14 cellular contexts compared by ENCODE assay signal in the genomic region with DNA sequence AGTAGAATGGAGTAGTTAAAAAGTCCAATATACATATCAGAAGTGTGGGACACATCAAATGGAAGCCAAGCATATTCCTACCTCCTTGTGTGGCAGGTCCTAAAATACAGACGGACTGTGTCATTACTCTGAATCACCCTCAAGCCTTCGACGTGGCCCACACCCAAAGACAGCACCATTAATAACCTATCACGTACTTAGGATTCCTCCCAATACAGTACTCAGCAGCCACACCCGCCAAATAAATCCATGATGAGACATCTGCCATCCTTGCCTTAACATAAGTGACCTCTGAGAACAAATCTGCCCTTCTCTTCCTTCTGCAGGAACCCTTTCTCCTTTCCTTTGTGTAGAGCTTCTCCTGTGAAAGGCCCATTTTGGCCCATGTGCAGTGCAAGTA. TPM values are rescaled to one million over a fixed set of nuclear protein-coding genes. Genes with fewer than 3 reads are reported as not detected.
DNase-seq lines count a peak whose midpoint lies in the region; ATAC-seq and TF ChIP-seq lines count a peak whose summit lies in the region.
"Had no signal": no experiment of that assay in that cellular context is flagged by ENCODE, and none has a peak within 500 bp of the region (broad histone marks: within the 10 kb centered on the region; RNA-seq: fewer than 3 reads in every experiment).

No MANE protein-coding gene starts in this region.

- H3K27ac Mint-ChIP-seq in mesothelial cell of epicardium, result peak overlapping the region; percentile 78
- H3K27ac Mint-ChIP-seq in activated T-helper 2 cell treated with anti-CD3 and anti-CD28 coated beads, Interferon-gamma antibody, Interleukin-2, Interleukin-4, amounts not matched to agents 10 μg/mL and 5 μg/mL and 100 μg/mL, durations not matched to agents 14 hours and 24 hours and 36 hours, result no peak overlapping the region

- CTCF ChIA-PET in mammary epithelial cell (lab: Charles Lee; ENCODE audit: low non-redundant PET), result no interaction called here

- H3K4me1 ChIP-seq in mammary epithelial cell (ENCODE audit: insufficient read depth, low read length), result peaks cover 41% of the 10 kb centered on the region

- peaks cover 1% of the 10 kb centered on the region for H4K20me1 ChIP-seq in mammary epithelial cell (ENCODE audit: insufficient read depth, low read length)

- H3K4me3 ChIP-seq in mammary epithelial cell (replicated peaks in 1 of 3; ENCODE audit: insufficient read depth in 1 of 3, low read depth in 2 of 3, low read length in 3 of 3), result no peak overlapping the region

- no peak for TF ChIP-seq CTCF in mammary epithelial cell (conservative IDR thresholded peaks at IDR 0.05 in 1 of 2, IDR thresholded peaks at IDR 0.05 in 1 of 2; ENCODE audit: extremely low read depth in 1 of 2, insufficient read depth in 1 of 2, low read depth in 1 of 2, low read length in 2 of 2)
- TF ChIP-seq CTCF in mesothelial cell of epicardium (IDR thresholded peaks at IDR 0.05; ENCODE audit: unreplicated experiment), result no peak

- peaks cover 35% of the 10 kb centered on the region for H3K4me1 Mint-ChIP-seq in mesothelial cell of epicardium
- H3K4me1 Mint-ChIP-seq in activated T-helper 2 cell treated with anti-CD3 and anti-CD28 coated beads, Interferon-gamma antibody, Interleukin-2, Interleukin-4, amounts not matched to agents 10 μg/mL and 5 μg/mL and 100 μg/mL, durations not matched to agents 14 hours and 24 hours and 36 hours (ENCODE audit: low read depth), result peaks cover 28% of the 10 kb centered on the region

- H3K36me3 Mint-ChIP-seq in mesothelial cell of epicardium, result peaks cover 22% of the 10 kb centered on the region
- H3K36me3 Mint-ChIP-seq in activated T-helper 2 cell treated with anti-CD3 and anti-CD28 coated beads, Interferon-gamma antibody, Interleukin-2, Interleukin-4, amounts not matched to agents 10 μg/mL and 5 μg/mL and 100 μg/mL, durations not matched to agents 14 hours and 24 hours and 36 hours (ENCODE audit: low read depth), result peaks cover 35% of the 10 kb centered on the region

- 28% methylated on average over 5 of the region's 5 CpGs for WGBS in mammary epithelial cell (ENCODE audit: low coverage, missing lambda C conversion rate)

- no peaks in the 10 kb centered on the region for H3K27me3 Mint-ChIP-seq in mesothelial cell of epicardium (ENCODE audit: low read depth)
- H3K27me3 Mint-ChIP-seq in activated T-helper 2 cell treated with anti-CD3 and anti-CD28 coated beads, Interferon-gamma antibody, Interleukin-2, Interleukin-4, amounts not matched to agents 10 μg/mL and 5 μg/mL and 100 μg/mL, durations not matched to agents 14 hours and 24 hours and 36 hours (ENCODE audit: low read depth), result no peaks in the 10 kb centered on the region
- H3K27me3 Mint-ChIP-seq: CD4-positive, alpha-beta memory T cell had no signal

- dilution Hi-C loops in mammary epithelial cell (cut with HindIII; ENCODE audit: low sequenced_read_pairs), result no loop called here

- H3K9ac ChIP-seq in mammary epithelial cell (ENCODE audit: insufficient read depth, low read length), result peak overlapping the region; percentile 9

- peaks cover 99% of the 10 kb centered on the region for H3K79me2 ChIP-seq in mammary epithelial cell (ENCODE audit: insufficient read depth, low read length)

- H3K4me3 Mint-ChIP-seq in mesothelial cell of epicardium, result no peak overlapping the region
- H3K4me3 Mint-ChIP-seq in activated T-helper 2 cell treated with anti-CD3 and anti-CD28 coated beads, Interferon-gamma antibody, Interleukin-2, Interleukin-4, amounts not matched to agents 10 μg/mL and 5 μg/mL and 100 μg/mL, durations not matched to agents 14 hours and 24 hours and 36 hours (ENCODE audit: low read depth), result no peak overlapping the region

- no peaks in the 10 kb centered on the region for H3K9me3 ChIP-seq in mammary epithelial cell (replicated peaks; ENCODE audit: insufficient read depth, low read length)

- intact Hi-C loops in mammary epithelial cell (cut with micrococcal nuclease), result loop anchor here (2.0 kb wide), 2 partner anchors 37 to 67 kb away; no protein-coding TSS in a partner anchor
- intact Hi-C loops in activated T-helper 2 cell treated with anti-CD3 and anti-CD28 coated beads, Interferon-gamma antibody, Interleukin-2, Interleukin-4, amounts not matched to agents 10 μg/mL and 5 μg/mL and 100 μg/mL, durations not matched to agents 14 hours and 24 hours and 36 hours (cut with micrococcal nuclease), result no loop called here

- BruUV-seq in mammary epithelial cell (replicated peaks; lab: Mats Ljungman, UMichigan), result no TSS peak

- peak overlapping the region; percentile 94 for H3K27ac ChIP-seq in mammary epithelial cell (ENCODE audit: insufficient read depth, low read depth, low read length)

- no peaks in the 10 kb centered on the region for H3K27me3 ChIP-seq in mammary epithelial cell (ENCODE audit: insufficient read depth, low read length)

- peak overlapping the region; percentile 43 for H3K4me2 ChIP-seq in mammary epithelial cell (ENCODE audit: insufficient read depth, low read depth, low read length)

- DNase-seq in AG08395 (ENCODE audit: low spot score) (peak; percentile 76), HS-5 (ENCODE audit: low read depth) (peak; percentile 88), mammary epithelial cell (peak; percentile 89), mesothelial cell of epicardium (ENCODE audit: low spot score in 2 of 2, unreplicated experiment in 2 of 2) (no peak), DMS153 treated with DMSO at 0.1 percent for 48 hours (lab: John Stamatoyannopoulos, UW; ENCODE audit: unreplicated experiment) (no peak), NCI-H2029 (lab: John Stamatoyannopoulos, UW) (no peak)
- no peak for DNase-seq in activated T-helper 2 cell treated with anti-CD3 and anti-CD28 coated beads, Interferon-gamma antibody, Interleukin-2, Interleukin-4, amounts not matched to agents 10 μg/mL and 5 μg/mL and 100 μg/mL, durations not matched to agents 14 hours and 24 hours and 36 hours (ENCODE audit: low spot score)
- DNase-seq: activated CD4-positive, CD25-positive, alpha-beta regulatory T cell treated with anti-CD3 and anti-CD28 coated beads, Interleukin-2, amount 50 U/mL, for 72 hours; activated gamma-delta T cell treated with Interleukin-2 at 50 U/mL for 16 hours; CD4-positive, alpha-beta memory T cell; NCI-H1436 treated with DMSO at 0.1 percent for 48 hours; OCI-M1; stimulated activated naive CD8-positive, alpha-beta T cell treated with anti-CD3 and anti-CD28 coated beads, Interleukin-15, Interleukin-2, amounts not matched to agents 100 U/mL and 50 U/mL, for 24 hours had no signal

- in situ Hi-C loops in mammary epithelial cell (cut with MboI; ENCODE audit: low sequenced_read_pairs in 2 of 2), result no loop called here

- H2AFZ ChIP-seq in mammary epithelial cell (ENCODE audit: low read depth, low read length), result no peak overlapping the region

- peaks cover 16% of the 10 kb centered on the region for H3K9me3 Mint-ChIP-seq in mesothelial cell of epicardium
- H3K9me3 Mint-ChIP-seq in activated T-helper 2 cell treated with anti-CD3 and anti-CD28 coated beads, Interferon-gamma antibody, Interleukin-2, Interleukin-4, amounts not matched to agents 10 μg/mL and 5 μg/mL and 100 μg/mL, durations not matched to agents 14 hours and 24 hours and 36 hours, result peaks cover 14% of the 10 kb centered on the region

- ATAC-seq in activated CD4-positive, CD25-positive, alpha-beta regulatory T cell treated with anti-CD3 and anti-CD28 coated beads, Interleukin-2, amount 50 U/mL, for 24 hours, result no peak
- ATAC-seq: stimulated activated naive CD8-positive, alpha-beta T cell treated with anti-CD3 and anti-CD28 coated beads, Interleukin-15, Interleukin-2, amounts not matched to agents 100 U/mL and 50 U/mL, for 24 hours had no signal

- H3K36me3 ChIP-seq in mammary epithelial cell (ENCODE audit: insufficient read depth, low read length), result no peaks in the 10 kb centered on the region

RNA-seq across cellular contexts. Expression of a gene that starts 38.8 kb away (rescaled TPM):
- 10 to 100 TPM; 60.8 to 93.0 TPM for total RNA-seq in mammary epithelial cell
- polyA plus RNA-seq in mammary epithelial cell, result 38.7 TPM
- 34.4 TPM for polyA minus RNA-seq in mammary epithelial cell
- total RNA-seq in mesothelial cell of epicardium, result 81.5 to 86.9 TPM (median 84.1 TPM) in 3 replicates
- total RNA-seq in activated T-helper 2 cell treated with anti-CD3 and anti-CD28 coated beads, Interferon-gamma antibody, Interleukin-2, Interleukin-4, amounts not matched to agents 10 μg/mL and 5 μg/mL and 100 μg/mL, durations not matched to agents 14 hours and 24 hours and 36 hours, result 74.1 and 74.5 TPM in 2 replicates

Comparison
In these comparisons a context has a peak if more than half of its experiments do, and no peak if none do; other contexts are left out.
1. DNase-seq: peak in AG08395 (single experiment), HS-5 (single experiment) and mammary epithelial cell (single experiment); none in mesothelial cell of epicardium (0 of 2), DMS153 treated with DMSO at 0.1 percent for 48 hours (single experiment), activated T-helper 2 cell treated with anti-CD3 and anti-CD28 coated beads, Interferon-gamma antibody, Interleukin-2, Interleukin-4, amounts not matched to agents 10 μg/mL and 5 μg/mL and 100 μg/mL, durations not matched to agents 14 hours and 24 hours and 36 hours (single experiment) and NCI-H2029 (single experiment).